8 cellular contexts compared by ENCODE assay signal in the genomic region with DNA sequence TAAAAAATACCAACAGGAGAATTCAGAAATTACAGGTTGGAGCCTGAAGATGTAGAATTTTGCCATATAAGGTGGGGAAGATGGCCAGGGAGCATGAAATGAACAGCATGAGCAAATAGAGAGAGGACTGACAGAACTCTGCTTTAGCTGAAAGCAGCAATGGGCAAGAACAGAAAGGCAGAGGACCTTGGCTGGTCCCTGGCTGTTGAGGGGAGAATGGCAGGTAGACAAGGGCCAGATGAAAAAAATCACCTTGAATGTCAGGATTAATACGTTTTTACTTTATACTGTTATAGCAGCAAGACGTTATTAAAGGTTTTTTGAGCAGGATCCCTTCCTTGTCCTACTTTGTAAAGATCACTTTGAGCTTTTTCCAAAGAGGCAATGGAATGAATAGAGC. TPM values are rescaled to one million over a fixed set of nuclear protein-coding genes. Genes with fewer than 3 reads are reported as not detected.
A peak's percentile ranks its signal among the peaks of the same experiment; 100 is the strongest.
DNase-seq lines count a peak whose midpoint lies in the region; ATAC-seq, FAIRE-seq and TF ChIP-seq lines count a peak whose summit lies in the region.

No MANE protein-coding gene starts in this region.

- H3K4me2 ChIP-seq in HepG2 (ENCODE audit: low read depth, low read length): peak overlapping the region; percentile 92

- peak; percentile 60 for FAIRE-seq in HepG2 (lab: Jason Lieb, UNC)

- H3K9me3 ChIP-seq in CD4-positive, alpha-beta T cell (ENCODE audit: control insufficient read depth, low read length): no peaks in the 10 kb centered on the region
- no peaks in the 10 kb centered on the region for H3K9me3 ChIP-seq in HepG2 (ENCODE audit: low read length)

- no peak overlapping the region for H3K27ac ChIP-seq in CD4-positive, alpha-beta T cell (ENCODE audit: low read depth, low read length)
- peak overlapping the region; percentile 83 for H3K27ac ChIP-seq in HepG2 (ENCODE audit: extremely low read length, insufficient read depth, low read length)

- peak overlapping the region; percentile 95 for H3K4me3 Mint-ChIP-seq in CD4-positive, alpha-beta T cell
- peak overlapping the region; percentile 99 for H3K4me3 Mint-ChIP-seq in HFFc6
- H3K4me3 Mint-ChIP-seq in activated naive CD8-positive, alpha-beta T cell: peak overlapping the region; percentile 99

- H3K79me2 ChIP-seq in HepG2 (ENCODE audit: insufficient read depth, low read length): peaks cover 26% of the 10 kb centered on the region

- TF ChIP-seq POLR2A in HepG2 (IDR thresholded peaks at IDR 0.05; ENCODE audit: insufficient read depth in 1 of 2, low read depth in 2 of 2, low read length in 2 of 2): no peak

- H3K9ac ChIP-seq in HepG2 (ENCODE audit: insufficient read depth, low read depth, low read length): peak overlapping the region; percentile 90

- no peaks in the 10 kb centered on the region for H3K27me3 ChIP-seq in CD4-positive, alpha-beta T cell (ENCODE audit: control insufficient read depth, insufficient read depth, low read length)
- peaks cover 0 to 7% of the 10 kb centered on the region in 2 experiments; a peak in 2 of 5 replicates for H3K27me3 ChIP-seq in HepG2 (ENCODE audit: control insufficient read depth in 1 of 2, insufficient read depth in 2 of 2, low read length in 2 of 2)

- POLR2A ChIA-PET in CD4-positive, alpha-beta T cell (lab: Charles Lee): interaction anchor here (0.5 to 3.5 kb wide), 9 partner anchors 12 to 758 kb away, joined by 3 to 54 read pairs (median 8); partner anchors contain the start of genes C6orf89, CMTR1, MTCH1 and PI16
- POLR2A ChIA-PET in HepG2 (lab: Yijun Ruan, JAX): interaction anchor here (1.6 to 2.9 kb wide), 7 partner anchors 12 to 384 kb away, joined by 4 to 61 read pairs (median 14); partner anchors contain the start of genes C6orf89, MTCH1, TBC1D22B and TMEM217

- no peak for DNase-seq in CD4-positive, alpha-beta T cell
- DNase-seq in HFFc6 (no peak), HepG2 (ENCODE audit: low spot score) (peak; percentile 50), posterior cingulate gyrus (no peak), SKM-1 (lab: John Stamatoyannopoulos, UW; ENCODE audit: unreplicated experiment) (no peak)

- 0% methylated on average over 2 of the region's 2 CpGs for WGBS in HepG2 (ENCODE audit: low lambda C conversion rate)

- H3K9me3 Mint-ChIP-seq in CD4-positive, alpha-beta T cell: no peaks in the 10 kb centered on the region
- H3K9me3 Mint-ChIP-seq in HFFc6: no peaks in the 10 kb centered on the region
- H3K9me3 Mint-ChIP-seq in activated naive CD8-positive, alpha-beta T cell (ENCODE audit: low read depth): no peaks in the 10 kb centered on the region

- in situ Hi-C loops in HepG2 (cut with HindIII; ENCODE audit: extremely low pct_ligation_motif_present, low pct_unique_long_range_greater_than_20kb): no loop called here

- TSS peak; percentile 68 for BruUV-seq in HepG2 (replicated peaks; lab: Mats Ljungman, UMichigan)

- no peak for TF ChIP-seq EP300 in HepG2 (IDR thresholded peaks at IDR 0.05; ENCODE audit: low read depth in 2 of 2, low read length in 2 of 2)
- no peak for TF ChIP-seq EP300 in HepG2 (CRISPR knock-in tag; IDR thresholded peaks at IDR 0.05; ENCODE audit: borderline replicate concordance)

- H3K4me1 Mint-ChIP-seq in CD4-positive, alpha-beta T cell (ENCODE audit: low read depth): peaks cover 45% of the 10 kb centered on the region
- H3K4me1 Mint-ChIP-seq in HFFc6 (ENCODE audit: low read depth): peaks cover 50% of the 10 kb centered on the region
- peaks cover 48% of the 10 kb centered on the region for H3K4me1 Mint-ChIP-seq in activated naive CD8-positive, alpha-beta T cell (ENCODE audit: low read depth)

- H3K4me1 ChIP-seq in HepG2 (ENCODE audit: insufficient read depth, low read length): peaks cover 39% of the 10 kb centered on the region

- peaks cover 8% of the 10 kb centered on the region for H3K27me3 Mint-ChIP-seq in CD4-positive, alpha-beta T cell
- H3K27me3 Mint-ChIP-seq in HFFc6 (ENCODE audit: insufficient read depth): no peaks in the 10 kb centered on the region
- H3K27me3 Mint-ChIP-seq in activated naive CD8-positive, alpha-beta T cell: peaks cover 2% of the 10 kb centered on the region

- TF ChIP-seq CTCF in CD4-positive, alpha-beta T cell (IDR thresholded peaks at IDR 0.05): no peak
- TF ChIP-seq CTCF in HFFc6 (IDR thresholded peaks at IDR 0.05): peak; percentile 37; the same call in 1 of the 2 replicates
- TF ChIP-seq CTCF in HepG2 (CRISPR knock-in tag; IDR thresholded peaks at IDR 0.05): peak; percentile 49

- peaks cover 37% of the 10 kb centered on the region for H3K36me3 Mint-ChIP-seq in CD4-positive, alpha-beta T cell (ENCODE audit: low read depth)
- peaks cover 16% of the 10 kb centered on the region; the same call in 1 of the 2 replicates for H3K36me3 Mint-ChIP-seq in HFFc6 (ENCODE audit: low read depth)
- peaks cover 16% of the 10 kb centered on the region for H3K36me3 Mint-ChIP-seq in activated naive CD8-positive, alpha-beta T cell

- CTCF ChIA-PET in CD4-positive, alpha-beta T cell (lab: Charles Lee): interaction anchor here (0.8 to 4.0 kb wide), 6 partner anchors 12 to 299 kb away, joined by 3 to 56 read pairs (median 4); partner anchors contain the start of gene C6orf89
- CTCF ChIA-PET in HepG2 (lab: Yijun Ruan, JAX; ENCODE audit: low intra/inter-chr PET ratio, low total read pairs): interaction anchor here (1.7 to 1.8 kb wide), 3 partner anchors 12 to 108 kb away, joined by 3 to 8 read pairs (median 5); partner anchors contain the start of gene C6orf89

- intact Hi-C loops in CD4-positive, alpha-beta T cell (cut with DNase I, micrococcal nuclease): loop anchor here (1.0 to 10.0 kb wide), 5 partner anchors 12 to 849 kb away; partner anchors contain the start of genes C6orf89 (in 2 of the 2), MAPK14 (in 1 of the 2) and SLC26A8 (in 1 of the 2)
- intact Hi-C loops in HepG2 (cut with micrococcal nuclease; ENCODE audit: unreplicated experiment): loop anchor here (2.0 kb wide), 1 partner anchor 39 kb away; no protein-coding TSS in a partner anchor
- intact Hi-C loops in posterior cingulate gyrus (cut with DNase I): no loop called here

- no peak for ATAC-seq in CD4-positive, alpha-beta T cell (ENCODE audit: poor library complexity)
- ATAC-seq in HepG2: peak; percentile 75
- ATAC-seq in HG02870 (IDR thresholded peaks at IDR 0.05; ENCODE audit: unreplicated experiment): no peak
- no peak for ATAC-seq in HG02759 (IDR thresholded peaks at IDR 0.05; ENCODE audit: unreplicated experiment)

- H3K27ac Mint-ChIP-seq in CD4-positive, alpha-beta T cell: peak overlapping the region; percentile 95
- peak overlapping the region; percentile 100 for H3K27ac Mint-ChIP-seq in HFFc6
- H3K27ac Mint-ChIP-seq in activated naive CD8-positive, alpha-beta T cell: peak overlapping the region; percentile 100

- TF ChIP-seq RAD21 in HepG2 (CRISPR knock-in tag; IDR thresholded peaks at IDR 0.05): peak; percentile 32; the same call in 1 of the 2 replicates

- H4K20me1 ChIP-seq in HepG2 (ENCODE audit: insufficient read depth, low read length): no peaks in the 10 kb centered on the region; the same call in 1 of the 2 replicates

- peaks cover 3 to 28% of the 10 kb centered on the region in 2 experiments; a peak in 4 of 5 replicates for H3K36me3 ChIP-seq in HepG2 (replicated peaks in 1 of 2; ENCODE audit: control insufficient read depth in 1 of 2, insufficient read depth in 2 of 2, low read length in 2 of 2)

- peak overlapping the region; percentile 79 to 94 (median 83) for H3K4me3 ChIP-seq in HepG2 (replicated peaks in 1 of 3; ENCODE audit: insufficient read depth in 1 of 3, low read depth in 2 of 3, low read length in 3 of 3)

- H2AFZ ChIP-seq in HepG2 (ENCODE audit: low read length): peak overlapping the region; percentile 42

RNA-seq across cellular contexts. Expression of gene PPIL1, which starts 1.0 kb away (rescaled TPM):
- total RNA-seq in CD4-positive, alpha-beta T cell: 1 to 10 TPM; 1.8 to 2.2 TPM
- 10 to 100 TPM; 36.1 to 46.8 (median 39.6) TPM for total RNA-seq in HFFc6 (2021; fragmentation: NEBNext Ultra II Directional; extraction: Animal tissue kit (Norgen Biotek cat#: 25700))
- total RNA-seq in HepG2 (2016; rRNA removed; fragmentation: Illumina TruSeq; extraction: Trizol): 144 and 202 TPM in 2 replicates
- total RNA-seq in HepG2 (2016; cell fraction: cytosol; rRNA removed; fragmentation: Illumina TruSeq; extraction: Trizol; ENCODE audit: low read depth): 18.7 and 21.1 TPM in 2 replicates
- total RNA-seq in HepG2 (2016; cell fraction: insoluble cytoplasmic fraction; rRNA removed; fragmentation: Illumina TruSeq; extraction: Trizol): 144 and 223 TPM in 2 replicates
- total RNA-seq in HepG2 (2016; cell fraction: membrane; rRNA removed; fragmentation: Illumina TruSeq; extraction: Trizol): 75.0 TPM in 2 replicates
- total RNA-seq in HepG2 (2016; cell fraction: nucleus; rRNA removed; fragmentation: Illumina TruSeq; extraction: Trizol): 60.3 and 65.1 TPM in 2 replicates
- 59.0 and 74.2 TPM in 2 replicates for polyA plus RNA-seq in HepG2 (2011; rRNA removed)
- polyA plus RNA-seq in HepG2 (2011; cell fraction: cytosol; rRNA removed): 53.5 and 73.2 TPM in 2 replicates
- polyA plus RNA-seq in HepG2 (2011; cell fraction: nucleus; rRNA removed): 9.9 and 13.8 TPM in 2 replicates
- 62.2 and 66.4 TPM in 2 replicates for polyA plus RNA-seq in HepG2 (2012)
- polyA plus RNA-seq in HepG2 (2016; cell fraction: cytosol; fragmentation: Illumina TruSeq; extraction: Trizol; ENCODE audit: low read depth): 20.3 and 21.1 TPM in 2 replicates
- polyA plus RNA-seq in HepG2 (2016; cell fraction: insoluble cytoplasmic fraction; fragmentation: Illumina TruSeq; extraction: Trizol; ENCODE audit: low read depth): 209 and 228 TPM in 2 replicates
- 57.0 and 58.9 TPM in 2 replicates for polyA plus RNA-seq in HepG2 (2016; cell fraction: membrane; fragmentation: Illumina TruSeq; extraction: Trizol; ENCODE audit: low read depth)
- polyA plus RNA-seq in HepG2 (2016; cell fraction: nucleus; fragmentation: Illumina TruSeq; extraction: Trizol; ENCODE audit: insufficient read depth, low read depth): 73.7 and 81.3 TPM in 2 replicates
- 69.1 and 72.7 TPM in 2 replicates for polyA minus RNA-seq in HepG2 (2011; rRNA and poly(A)+ RNA removed; ENCODE audit: low replicate concordance)
- polyA minus RNA-seq in HepG2 (2011; cell fraction: cytosol; rRNA and poly(A)+ RNA removed): 31.7 and 39.2 TPM in 2 replicates
- polyA minus RNA-seq in HepG2 (2011; cell fraction: nucleus; rRNA and poly(A)+ RNA removed): 17.1 and 20.0 TPM in 2 replicates

RNA-seq across cellular contexts. Expression of gene C6orf89, which starts 12.1 kb away (rescaled TPM):
- total RNA-seq in CD4-positive, alpha-beta T cell: 10 to 100 TPM; 23.7 to 24.0 TPM
- total RNA-seq in HFFc6 (2021; fragmentation: NEBNext Ultra II Directional; extraction: Animal tissue kit (Norgen Biotek cat#: 25700)): 10 to 100 TPM; 71.3 to 89.2 (median 80.8) TPM
- total RNA-seq in HepG2 (2016; rRNA removed; fragmentation: Illumina TruSeq; extraction: Trizol): 23.9 and 32.2 TPM in 2 replicates
- 7.9 and 8.2 TPM in 2 replicates for total RNA-seq in HepG2 (2016; cell fraction: cytosol; rRNA removed; fragmentation: Illumina TruSeq; extraction: Trizol; ENCODE audit: low read depth)
- total RNA-seq in HepG2 (2016; cell fraction: insoluble cytoplasmic fraction; rRNA removed; fragmentation: Illumina TruSeq; extraction: Trizol): 22.0 and 33.0 TPM in 2 replicates
- total RNA-seq in HepG2 (2016; cell fraction: membrane; rRNA removed; fragmentation: Illumina TruSeq; extraction: Trizol): 14.6 and 15.0 TPM in 2 replicates
- total RNA-seq in HepG2 (2016; cell fraction: nucleus; rRNA removed; fragmentation: Illumina TruSeq; extraction: Trizol): 25.4 and 27.7 TPM in 2 replicates
- 22.1 and 26.0 TPM in 2 replicates for polyA plus RNA-seq in HepG2 (2011; rRNA removed)
- polyA plus RNA-seq in HepG2 (2011; cell fraction: cytosol; rRNA removed): 11.4 and 16.3 TPM in 2 replicates
- 12.6 and 14.7 TPM in 2 replicates for polyA plus RNA-seq in HepG2 (2011; cell fraction: nucleus; rRNA removed)
- 24.1 and 25.8 TPM in 2 replicates for polyA plus RNA-seq in HepG2 (2012)
- polyA plus RNA-seq in HepG2 (2016; cell fraction: cytosol; fragmentation: Illumina TruSeq; extraction: Trizol; ENCODE audit: low read depth): 6.6 and 6.8 TPM in 2 replicates
- 16.8 and 19.4 TPM in 2 replicates for polyA plus RNA-seq in HepG2 (2016; cell fraction: insoluble cytoplasmic fraction; fragmentation: Illumina TruSeq; extraction: Trizol; ENCODE audit: low read depth)
- polyA plus RNA-seq in HepG2 (2016; cell fraction: membrane; fragmentation: Illumina TruSeq; extraction: Trizol; ENCODE audit: low read depth): 10.3 and 12.1 TPM in 2 replicates
- 31.1 and 31.6 TPM in 2 replicates for polyA plus RNA-seq in HepG2 (2016; cell fraction: nucleus; fragmentation: Illumina TruSeq; extraction: Trizol; ENCODE audit: insufficient read depth, low read depth)
- 18.1 and 18.8 TPM in 2 replicates for polyA minus RNA-seq in HepG2 (2011; rRNA and poly(A)+ RNA removed; ENCODE audit: low replicate concordance)
- polyA minus RNA-seq in HepG2 (2011; cell fraction: cytosol; rRNA and poly(A)+ RNA removed): 7.6 and 13.6 TPM in 2 replicates
- polyA minus RNA-seq in HepG2 (2011; cell fraction: nucleus; rRNA and poly(A)+ RNA removed): 6.8 and 8.6 TPM in 2 replicates

RNA-seq across cellular contexts. Expression of gene CPNE5, which starts 34.4 kb away (rescaled TPM):
- under 1 TPM; 0.19 to 0.28 TPM for total RNA-seq in CD4-positive, alpha-beta T cell
- under 1 TPM in 4 of 6 experiments, not detected in 2; 0.12 to 0.37 (median 0.26) TPM for total RNA-seq in HFFc6 (2021; fragmentation: NEBNext Ultra II Directional; extraction: Animal tissue kit (Norgen Biotek cat#: 25700))
- total RNA-seq in HepG2 (2016; rRNA removed; fragmentation: Illumina TruSeq; extraction: Trizol): not detected in 2 replicates
- total RNA-seq in HepG2 (2016; cell fraction: cytosol; rRNA removed; fragmentation: Illumina TruSeq; extraction: Trizol; ENCODE audit: low read depth): not detected in 2 replicates
- total RNA-seq in HepG2 (2016; cell fraction: insoluble cytoplasmic fraction; rRNA removed; fragmentation: Illumina TruSeq; extraction: Trizol): not detected in 2 replicates
- not detected in 2 replicates for total RNA-seq in HepG2 (2016; cell fraction: membrane; rRNA removed; fragmentation: Illumina TruSeq; extraction: Trizol)
- not detected in 2 replicates for total RNA-seq in HepG2 (2016; cell fraction: nucleus; rRNA removed; fragmentation: Illumina TruSeq; extraction: Trizol)
- polyA plus RNA-seq in HepG2 (2011; rRNA removed): 0.10 and 0.16 TPM in 2 replicates
- polyA plus RNA-seq in HepG2 (2011; cell fraction: cytosol; rRNA removed): 0.15 TPM in 1 of 2 replicates, not detected in the other
- 0.36 and 0.40 TPM in 2 replicates for polyA plus RNA-seq in HepG2 (2011; cell fraction: nucleus; rRNA removed)
- 0.05 and 0.16 TPM in 2 replicates for polyA plus RNA-seq in HepG2 (2012)
- polyA plus RNA-seq in HepG2 (2016; cell fraction: cytosol; fragmentation: Illumina TruSeq; extraction: Trizol; ENCODE audit: low read depth): not detected in 2 replicates
- not detected in 2 replicates for polyA plus RNA-seq in HepG2 (2016; cell fraction: insoluble cytoplasmic fraction; fragmentation: Illumina TruSeq; extraction: Trizol; ENCODE audit: low read depth)
- not detected in 2 replicates for polyA plus RNA-seq in HepG2 (2016; cell fraction: membrane; fragmentation: Illumina TruSeq; extraction: Trizol; ENCODE audit: low read depth)
- not detected in 2 replicates for polyA plus RNA-seq in HepG2 (2016; cell fraction: nucleus; fragmentation: Illumina TruSeq; extraction: Trizol; ENCODE audit: insufficient read depth, low read depth)
- 0.26 TPM in 1 of 2 replicates, not detected in the other for polyA minus RNA-seq in HepG2 (2011; rRNA and poly(A)+ RNA removed; ENCODE audit: low replicate concordance)
- not detected in 2 replicates for polyA minus RNA-seq in HepG2 (2011; cell fraction: cytosol; rRNA and poly(A)+ RNA removed)
- not detected in 2 replicates for polyA minus RNA-seq in HepG2 (2011; cell fraction: nucleus; rRNA and poly(A)+ RNA removed)

Comparison
In these comparisons a context has a peak if more than half of its experiments do, and no peak if none do; other contexts are left out.
1. RNA of gene PPIL1, which starts 1.0 kb away (total RNA-seq): 18.7 to 223 TPM in HepG2 and 36.1 to 46.8 TPM in HFFc6; 1.8 to 2.2 TPM in CD4-positive, alpha-beta T cell; every median in the first group is over 4 times any median in the second.
2. Peak in every context shown above with its lines, with median percentiles within 50 percentile points of each other: H3K27ac Mint-ChIP-seq and H3K4me3 Mint-ChIP-seq.